ENCODE assay signal across 11 cellular contexts in genomic region chr5:157025093-157025698, GRCh38. TPM values are rescaled to one million over a fixed set of nuclear protein-coding genes. Genes with fewer than 3 reads are reported as not detected.
DNase-seq lines count a peak whose midpoint lies in the region; ATAC-seq, FAIRE-seq and TF ChIP-seq lines count a peak whose summit lies in the region.
"Had no signal": no experiment of that assay in that cellular context is flagged by ENCODE, and none has a peak within 500 bp of the region (broad histone marks: within the 10 kb centered on the region; RNA-seq: fewer than 3 reads in every experiment).

No MANE protein-coding gene starts in this region.

- no peak overlapping the region for H3K27ac ChIP-seq in RWPE1

- ATAC-seq in HG03108 (IDR thresholded peaks at IDR 0.05; ENCODE audit: unreplicated experiment) = peak; percentile 43
- peak; percentile 98 for ATAC-seq in activated T-cell treated with anti-CD3 and anti-CD28 coated beads, Interleukin-2, amount 50 U/mL, for 72 hours (replicated peaks in 1 of 2)
- ATAC-seq in HG02588 (IDR thresholded peaks at IDR 0.05; ENCODE audit: unreplicated experiment) = no peak

- peak overlapping the region; percentile 46 to 69 for H3K4me3 Mint-ChIP-seq in activated T-cell treated with anti-CD3 and anti-CD28 coated beads, Interleukin-2, amount 50 U/mL, for 72 hours

- TF ChIP-seq CTCF in GM10248 (IDR thresholded peaks at IDR 0.05; ENCODE audit: control extremely low read depth, extremely low read depth, low read depth, missing control alignments) = no peak
- no peak for TF ChIP-seq CTCF in RWPE1 (conservative IDR thresholded peaks at IDR 0.05; ENCODE audit: low read depth)

- peaks cover 2 to 4% of the 10 kb centered on the region in 2 donors for H3K9me3 Mint-ChIP-seq in activated T-cell treated with anti-CD3 and anti-CD28 coated beads, Interleukin-2, amount 50 U/mL, for 72 hours

- no peak for DNase-seq in GM18507 (ENCODE audit: extremely low spot score, insufficient read length, low read depth)
- DNase-seq in activated T-cell treated with anti-CD3 and anti-CD28 coated beads, Interleukin-2, amount 50 U/mL, for 72 hours = peak; percentile 84 to 90
- peak; percentile 85 for DNase-seq in stimulated activated CD4-positive, alpha-beta T cell treated with anti-CD3 and anti-CD28 coated beads, Interleukin-1b, Interleukin-23, amount 100 ng/mL, for 48 hours
- DNase-seq in NCI-H1105 (lab: John Stamatoyannopoulos, UW) = no peak
- no peak for DNase-seq in GM10248 (ENCODE audit: extremely low spot score)
- no peak for DNase-seq in RWPE1 (ENCODE audit: low spot score)
- DNase-seq: NCI-H2081, occipital lobe had no signal

- H3K27me3 Mint-ChIP-seq in activated T-cell treated with anti-CD3 and anti-CD28 coated beads, Interleukin-2, amount 50 U/mL, for 72 hours (ENCODE audit: low read depth) = no peaks in the 10 kb centered on the region

- POLR2A ChIA-PET in GM10248 (lab: Yijun Ruan, JAX) = no interaction called here
- POLR2A ChIA-PET in RWPE1 (lab: Yijun Ruan, JAX; ENCODE audit: low non-redundant PET) = no interaction called here

- peaks cover 5 to 9% of the 10 kb centered on the region in 2 donors for H3K36me3 Mint-ChIP-seq in activated T-cell treated with anti-CD3 and anti-CD28 coated beads, Interleukin-2, amount 50 U/mL, for 72 hours (ENCODE audit: insufficient read depth in 2 of 2)

- H3K4me1 Mint-ChIP-seq in activated T-cell treated with anti-CD3 and anti-CD28 coated beads, Interleukin-2, amount 50 U/mL, for 72 hours (ENCODE audit: low read depth) = peaks cover 88% of the 10 kb centered on the region

- FAIRE-seq in GM18507 (lab: Jason Lieb, UNC) = peak; percentile 77

- peak overlapping the region; percentile 92 for H3K27ac Mint-ChIP-seq in activated T-cell treated with anti-CD3 and anti-CD28 coated beads, Interleukin-2, amount 50 U/mL, for 72 hours

- CTCF ChIA-PET in GM10248 (lab: Yijun Ruan, JAX) (interaction anchor here (0.9 to 1.5 kb wide), 6 partner anchors 10 to 136 kb away, joined by 3 read pairs; no protein-coding TSS in a partner anchor), RWPE1 (lab: Yijun Ruan, JAX) (interaction anchor here (0.6 to 0.7 kb wide), 3 partner anchors 29 to 289 kb away, joined by 3 to 4 read pairs (median 3); no protein-coding TSS in a partner anchor)

RNA-seq across cellular contexts. Expression of gene HAVCR1, which starts 33.7 kb away (rescaled TPM):
- 1 to 10 TPM; 2.6 to 2.7 TPM for total RNA-seq in activated T-cell treated with anti-CD3 and anti-CD28 coated beads, Interleukin-2, amount 50 U/mL, for 72 hours
- total RNA-seq: fibroblast of villous mesenchyme had no signal

Comparison
In these comparisons a context has a peak if more than half of its experiments do, and no peak if none do; other contexts are left out.
1. DNase-seq: peak in activated T-cell treated with anti-CD3 and anti-CD28 coated beads, Interleukin-2, amount 50 U/mL, for 72 hours (2 of 2) and stimulated activated CD4-positive, alpha-beta T cell treated with anti-CD3 and anti-CD28 coated beads, Interleukin-1b, Interleukin-23, amount 100 ng/mL, for 48 hours (single experiment); none in GM18507 (single experiment), NCI-H1105 (single experiment), GM10248 (single experiment) and RWPE1 (single experiment).